In genomic region chr5:157390924-157391297, GRCh38 we compare ENCODE assay signal across 12 cellular contexts.
DNase-seq lines count a peak whose midpoint lies in the region; ATAC-seq and TF ChIP-seq lines count a peak whose summit lies in the region.
"Had no signal": no experiment of that assay in that cellular context is flagged by ENCODE, and none has a peak within 500 bp of the region (broad histone marks: within the 10 kb centered on the region; RNA-seq: fewer than 3 reads in every experiment).

No MANE protein-coding gene starts in this region.

- peaks cover 34% of the 10 kb centered on the region for H3K4me1 ChIP-seq in fibroblast of lung (ENCODE audit: control insufficient read depth, extremely low read depth, insufficient read depth, low read length)
- H3K4me1 ChIP-seq in adrenal gland (replicated peaks in 1 of 2), result peaks cover 0 to 13% of the 10 kb centered on the region in 2 donors
- H3K4me1 ChIP-seq: neural progenitor cell had no signal

- no peak overlapping the region for H2AFZ ChIP-seq in fibroblast of lung (ENCODE audit: low read length)
- H2AFZ ChIP-seq: neural progenitor cell had no signal

- H3K4me3 Mint-ChIP-seq in activated CD4-positive, alpha-beta T cell treated with anti-CD3 and anti-CD28 coated beads, Interleukin-2, amount 10 ng/mL, durations not matched to agents 24 days and 14 days, result no peak overlapping the region
- H3K4me3 Mint-ChIP-seq in activated CD8-positive, alpha-beta T cell treated with anti-CD3 and anti-CD28 coated beads for 36 hours, result no peak overlapping the region
- H3K4me3 Mint-ChIP-seq in stimulated activated memory B cell treated with anti-CD40 and anti-IgM and Interleukin-4, amounts not matched to agents 10 μg/mL and 1 μg/mL and 100 μg/mL, for 72 hours, result no peak overlapping the region
- H3K4me3 Mint-ChIP-seq: neural progenitor cell had no signal

- TF ChIP-seq POLR2A in adrenal gland (IDR thresholded peaks at IDR 0.05), result no peak

- H3K4me2 ChIP-seq in fibroblast of lung (ENCODE audit: extremely low read depth, insufficient read depth, low read length), result peak overlapping the region; percentile 15
- H3K4me2 ChIP-seq: neural progenitor cell had no signal

- H3K79me2 ChIP-seq in fibroblast of lung (ENCODE audit: control insufficient read depth, insufficient read depth, low read length), result no peaks in the 10 kb centered on the region

- H3K4me3 ChIP-seq in fibroblast of lung (replicated peaks in 1 of 4; ENCODE audit: control extremely low read depth in 1 of 4, insufficient read depth in 1 of 4, low read depth in 3 of 4, low read length in 4 of 4), result no peak overlapping the region
- no peak overlapping the region for H3K4me3 ChIP-seq in adrenal gland
- H3K4me3 ChIP-seq: neural progenitor cell, thyroid gland had no signal

- POLR2A ChIA-PET in activated CD8-positive, alpha-beta T cell treated with anti-CD3 and anti-CD28 coated beads for 36 hours (lab: Charles Lee), result interaction anchor here (0.6 kb wide), 1 partner anchor 38 kb away, joined by 3 read pairs; no protein-coding TSS in a partner anchor

- TF ChIP-seq CTCF in activated CD8-positive, alpha-beta T cell treated with anti-CD3 and anti-CD28 coated beads for 36 hours (IDR thresholded peaks at IDR 0.05), result no peak
- TF ChIP-seq CTCF in fibroblast of lung (conservative IDR thresholded peaks at IDR 0.05 in 1 of 2, IDR thresholded peaks at IDR 0.05 in 1 of 2; ENCODE audit: low read depth in 1 of 2, low read length in 2 of 2), result no peak
- no peak for TF ChIP-seq CTCF in adrenal gland (IDR thresholded peaks at IDR 0.05)

- DNase-seq in activated CD4-positive, alpha-beta T cell treated with anti-CD3 and anti-CD28 coated beads, Interleukin-2, amount 10 ng/mL, durations not matched to agents 24 days and 14 days, result no peak
- DNase-seq in activated CD4-positive, alpha-beta T cell treated with anti-CD3 and anti-CD28 coated beads, Interleukin-2, amount 50 U/mL, for 4 hours, result no peak
- DNase-seq in activated CD8-positive, alpha-beta T cell treated with anti-CD3 and anti-CD28 coated beads for 36 hours, result no peak
- DNase-seq in fibroblast of lung (ENCODE audit: low read depth in 2 of 2) (no peak), adrenal gland (no peak)
- DNase-seq: NCI-H1105 treated with DMSO at 0.1 percent for 48 hours, NCI-H446 treated with DMSO at 0.1 percent for 48 hours, thyroid gland had no signal

- no peaks in the 10 kb centered on the region for H4K20me1 ChIP-seq in fibroblast of lung (ENCODE audit: control insufficient read depth, extremely low read depth, insufficient read depth, low read length)

- no peaks in the 10 kb centered on the region for H3K36me3 ChIP-seq in fibroblast of lung (ENCODE audit: control insufficient read depth, insufficient read depth, low read length)
- no peaks in the 10 kb centered on the region for H3K36me3 ChIP-seq in adrenal gland (replicated peaks in 1 of 2)
- H3K36me3 ChIP-seq: neural progenitor cell, thyroid gland had no signal

- no peaks in the 10 kb centered on the region for H3K27me3 Mint-ChIP-seq in activated CD4-positive, alpha-beta T cell treated with anti-CD3 and anti-CD28 coated beads, Interleukin-2, amount 10 ng/mL, durations not matched to agents 24 days and 14 days
- H3K27me3 Mint-ChIP-seq in activated CD8-positive, alpha-beta T cell treated with anti-CD3 and anti-CD28 coated beads for 36 hours, result no peaks in the 10 kb centered on the region
- no peaks in the 10 kb centered on the region for H3K27me3 Mint-ChIP-seq in stimulated activated memory B cell treated with anti-CD40 and anti-IgM and Interleukin-4, amounts not matched to agents 10 μg/mL and 1 μg/mL and 100 μg/mL, for 72 hours

- H3K36me3 Mint-ChIP-seq in activated CD4-positive, alpha-beta T cell treated with anti-CD3 and anti-CD28 coated beads, Interleukin-2, amount 10 ng/mL, durations not matched to agents 24 days and 14 days (ENCODE audit: low read depth), result peaks cover 67% of the 10 kb centered on the region
- peaks cover 58% of the 10 kb centered on the region for H3K36me3 Mint-ChIP-seq in activated CD8-positive, alpha-beta T cell treated with anti-CD3 and anti-CD28 coated beads for 36 hours (ENCODE audit: low read depth)
- H3K36me3 Mint-ChIP-seq in stimulated activated memory B cell treated with anti-CD40 and anti-IgM and Interleukin-4, amounts not matched to agents 10 μg/mL and 1 μg/mL and 100 μg/mL, for 72 hours, result peaks cover 70% of the 10 kb centered on the region

- peak overlapping the region; percentile 95 for H3K27ac Mint-ChIP-seq in activated CD4-positive, alpha-beta T cell treated with anti-CD3 and anti-CD28 coated beads, Interleukin-2, amount 10 ng/mL, durations not matched to agents 24 days and 14 days
- H3K27ac Mint-ChIP-seq in activated CD8-positive, alpha-beta T cell treated with anti-CD3 and anti-CD28 coated beads for 36 hours, result peak overlapping the region; percentile 94
- H3K27ac Mint-ChIP-seq in stimulated activated memory B cell treated with anti-CD40 and anti-IgM and Interleukin-4, amounts not matched to agents 10 μg/mL and 1 μg/mL and 100 μg/mL, for 72 hours, result peak overlapping the region; percentile 76

- ATAC-seq in activated CD8-positive, alpha-beta T cell treated with anti-CD3 and anti-CD28 coated beads for 36 hours, result no peak
- no peak for ATAC-seq in stimulated activated memory B cell treated with anti-CD40 and anti-IgM and Interleukin-4, amounts not matched to agents 10 μg/mL and 1 μg/mL and 100 μg/mL, for 72 hours
- no peak for ATAC-seq in HG02759 (IDR thresholded peaks at IDR 0.05; ENCODE audit: unreplicated experiment)
- ATAC-seq in GM18517 (IDR thresholded peaks at IDR 0.05; ENCODE audit: unreplicated experiment), result no peak

- no peaks in the 10 kb centered on the region for H3K27me3 ChIP-seq in fibroblast of lung (ENCODE audit: control insufficient read depth, insufficient read depth, low read length)
- no peaks in the 10 kb centered on the region for H3K27me3 ChIP-seq in adrenal gland
- H3K27me3 ChIP-seq: neural progenitor cell, thyroid gland had no signal

- H3K9me3 Mint-ChIP-seq in activated CD4-positive, alpha-beta T cell treated with anti-CD3 and anti-CD28 coated beads, Interleukin-2, amount 10 ng/mL, durations not matched to agents 24 days and 14 days, result no peaks in the 10 kb centered on the region
- H3K9me3 Mint-ChIP-seq in activated CD8-positive, alpha-beta T cell treated with anti-CD3 and anti-CD28 coated beads for 36 hours, result no peaks in the 10 kb centered on the region
- no peaks in the 10 kb centered on the region for H3K9me3 Mint-ChIP-seq in stimulated activated memory B cell treated with anti-CD40 and anti-IgM and Interleukin-4, amounts not matched to agents 10 μg/mL and 1 μg/mL and 100 μg/mL, for 72 hours
- H3K9me3 Mint-ChIP-seq: neural progenitor cell had no signal

- intact Hi-C loops in activated CD4-positive, alpha-beta T cell treated with anti-CD3 and anti-CD28 coated beads, Interleukin-2, amount 10 ng/mL, durations not matched to agents 24 days and 14 days (cut with micrococcal nuclease), result loop anchor here (1.0 kb wide), 1 partner anchor 40 kb away; no protein-coding TSS in a partner anchor
- intact Hi-C loops in activated CD8-positive, alpha-beta T cell treated with anti-CD3 and anti-CD28 coated beads for 36 hours (cut with micrococcal nuclease), result no loop called here
- intact Hi-C loops in adrenal gland (cut with DNase I), result no loop called here

- H3K27ac ChIP-seq in fibroblast of lung (ENCODE audit: insufficient read depth, low read length) (peak overlapping the region; percentile 19), adrenal gland (no peak overlapping the region)
- H3K27ac ChIP-seq: neural progenitor cell, thyroid gland had no signal

- WGBS in adrenal gland, 4 donors, result 88 to 95% (median 93%) methylated on average over 6 of the region's 6 CpGs

- H3K9me3 ChIP-seq in fibroblast of lung (ENCODE audit: control insufficient read depth, insufficient read depth, low read depth, low read length) (no peaks in the 10 kb centered on the region), adrenal gland (replicated peaks in 1 of 3) (no peaks in the 10 kb centered on the region)
- H3K9me3 ChIP-seq: thyroid gland had no signal

- peaks cover 23% of the 10 kb centered on the region for H3K4me1 Mint-ChIP-seq in activated CD4-positive, alpha-beta T cell treated with anti-CD3 and anti-CD28 coated beads, Interleukin-2, amount 10 ng/mL, durations not matched to agents 24 days and 14 days
- H3K4me1 Mint-ChIP-seq in activated CD8-positive, alpha-beta T cell treated with anti-CD3 and anti-CD28 coated beads for 36 hours (ENCODE audit: low read depth), result peaks cover 24% of the 10 kb centered on the region
- peaks cover 5% of the 10 kb centered on the region for H3K4me1 Mint-ChIP-seq in stimulated activated memory B cell treated with anti-CD40 and anti-IgM and Interleukin-4, amounts not matched to agents 10 μg/mL and 1 μg/mL and 100 μg/mL, for 72 hours

- H3K9ac ChIP-seq in fibroblast of lung (ENCODE audit: insufficient read depth, low read length), result no peak overlapping the region
- H3K9ac ChIP-seq: neural progenitor cell had no signal

- CTCF ChIA-PET in activated CD8-positive, alpha-beta T cell treated with anti-CD3 and anti-CD28 coated beads for 36 hours (lab: Charles Lee), result interaction anchor here (0.8 to 1.5 kb wide), 3 partner anchors 12 to 86 kb away, joined by 3 to 4 read pairs (median 3); no protein-coding TSS in a partner anchor
